ENCODE assay signal across 1 cellular context in genomic region chr19:5292843-5293606, GRCh38.
TF ChIP-seq lines count a peak whose summit lies in the region.

No MANE protein-coding gene starts in this region.

TF ChIP-seq in HepG2, 621 proteins besides CTCF, POLR2A, EP300 and RAD21 (continued from another document):
- no peak for TF ChIP-seq FOSL1 (CRISPR knock-in tag; IDR thresholded peaks at IDR 0.05; ENCODE audit: borderline replicate concordance)
- TF ChIP-seq RBFOX2 (IDR thresholded peaks at IDR 0.05; ENCODE audit: low read depth, low read length): peak; percentile 76
- TF ChIP-seq, protein P1, sequence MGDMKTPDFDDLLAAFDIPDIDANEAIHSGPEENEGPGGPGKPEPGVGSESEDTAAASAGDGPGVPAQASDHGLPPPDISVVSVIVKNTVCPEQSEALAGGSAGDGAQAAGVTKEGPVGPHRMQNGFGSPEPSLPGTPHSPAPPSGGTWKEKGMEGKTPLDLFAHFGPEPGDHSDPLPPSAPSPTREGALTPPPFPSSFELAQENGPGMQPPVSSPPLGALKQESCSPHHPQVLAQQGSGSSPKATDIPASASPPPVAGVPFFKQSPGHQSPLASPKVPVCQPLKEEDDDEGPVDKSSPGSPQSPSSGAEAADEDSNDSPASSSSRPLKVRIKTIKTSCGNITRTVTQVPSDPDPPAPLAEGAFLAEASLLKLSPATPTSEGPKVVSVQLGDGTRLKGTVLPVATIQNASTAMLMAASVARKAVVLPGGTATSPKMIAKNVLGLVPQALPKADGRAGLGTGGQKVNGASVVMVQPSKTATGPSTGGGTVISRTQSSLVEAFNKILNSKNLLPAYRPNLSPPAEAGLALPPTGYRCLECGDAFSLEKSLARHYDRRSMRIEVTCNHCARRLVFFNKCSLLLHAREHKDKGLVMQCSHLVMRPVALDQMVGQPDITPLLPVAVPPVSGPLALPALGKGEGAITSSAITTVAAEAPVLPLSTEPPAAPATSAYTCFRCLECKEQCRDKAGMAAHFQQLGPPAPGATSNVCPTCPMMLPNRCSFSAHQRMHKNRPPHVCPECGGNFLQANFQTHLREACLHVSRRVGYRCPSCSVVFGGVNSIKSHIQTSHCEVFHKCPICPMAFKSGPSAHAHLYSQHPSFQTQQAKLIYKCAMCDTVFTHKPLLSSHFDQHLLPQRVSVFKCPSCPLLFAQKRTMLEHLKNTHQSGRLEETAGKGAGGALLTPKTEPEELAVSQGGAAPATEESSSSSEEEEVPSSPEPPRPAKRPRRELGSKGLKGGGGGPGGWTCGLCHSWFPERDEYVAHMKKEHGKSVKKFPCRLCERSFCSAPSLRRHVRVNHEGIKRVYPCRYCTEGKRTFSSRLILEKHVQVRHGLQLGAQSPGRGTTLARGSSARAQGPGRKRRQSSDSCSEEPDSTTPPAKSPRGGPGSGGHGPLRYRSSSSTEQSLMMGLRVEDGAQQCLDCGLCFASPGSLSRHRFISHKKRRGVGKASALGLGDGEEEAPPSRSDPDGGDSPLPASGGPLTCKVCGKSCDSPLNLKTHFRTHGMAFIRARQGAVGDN (CRISPR knock-in tag; IDR thresholded peaks at IDR 0.05): peak; percentile 48
- TF ChIP-seq UBTF (CRISPR knock-in tag; IDR thresholded peaks at IDR 0.05): peak; percentile 65; the same call in 1 of the 2 replicates
- TF ChIP-seq ZNF777 (CRISPR knock-in tag; IDR thresholded peaks at IDR 0.05): peak; percentile 51; the same call in 1 of the 2 replicates
- TF ChIP-seq PHF8 (CRISPR knock-in tag; IDR thresholded peaks at IDR 0.05): peak; percentile 32; the same call in 1 of the 2 replicates
- peak; percentile 92 for TF ChIP-seq ZFY (CRISPR knock-in tag; IDR thresholded peaks at IDR 0.05)
- 0 out of 2 replicates have a peak, but pooled peaks have one; percentile 15 for TF ChIP-seq HDAC1 (CRISPR knock-in tag; IDR thresholded peaks at IDR 0.05)
- no peak for TF ChIP-seq ZIK1 (CRISPR knock-in tag; IDR thresholded peaks at IDR 0.05; ENCODE audit: borderline replicate concordance, low read depth)
- peak; percentile 91 for TF ChIP-seq ZFX (CRISPR knock-in tag; IDR thresholded peaks at IDR 0.05; ENCODE audit: low read depth)
- TF ChIP-seq ZSCAN20 (CRISPR knock-in tag; IDR thresholded peaks at IDR 0.05; ENCODE audit: borderline replicate concordance): 0 out of 2 replicates have a peak, but pooled peaks have one; percentile 73
- peak in 1 of 2 experiments; percentile 50; a peak in 1 of 4 replicates for TF ChIP-seq HMGXB4 (CRISPR knock-in tag; IDR thresholded peaks at IDR 0.05; ENCODE audit: borderline replicate concordance in 1 of 2, low read depth in 1 of 2)
- TF ChIP-seq ZNF776 (CRISPR knock-in tag; IDR thresholded peaks at IDR 0.05): peak; percentile 22; the same call in 1 of the 2 replicates
- TF ChIP-seq ZNF740 (CRISPR knock-in tag; IDR thresholded peaks at IDR 0.05): 0 out of 2 replicates have a peak, but pooled peaks have one; percentile 71
- no peak for TF ChIP-seq NFYC (CRISPR knock-in tag; IDR thresholded peaks at IDR 0.05)
- TF ChIP-seq SNRNP70 (IDR thresholded peaks at IDR 0.05; ENCODE audit: low read depth, low read length): no peak
- TF ChIP-seq, protein P2, sequence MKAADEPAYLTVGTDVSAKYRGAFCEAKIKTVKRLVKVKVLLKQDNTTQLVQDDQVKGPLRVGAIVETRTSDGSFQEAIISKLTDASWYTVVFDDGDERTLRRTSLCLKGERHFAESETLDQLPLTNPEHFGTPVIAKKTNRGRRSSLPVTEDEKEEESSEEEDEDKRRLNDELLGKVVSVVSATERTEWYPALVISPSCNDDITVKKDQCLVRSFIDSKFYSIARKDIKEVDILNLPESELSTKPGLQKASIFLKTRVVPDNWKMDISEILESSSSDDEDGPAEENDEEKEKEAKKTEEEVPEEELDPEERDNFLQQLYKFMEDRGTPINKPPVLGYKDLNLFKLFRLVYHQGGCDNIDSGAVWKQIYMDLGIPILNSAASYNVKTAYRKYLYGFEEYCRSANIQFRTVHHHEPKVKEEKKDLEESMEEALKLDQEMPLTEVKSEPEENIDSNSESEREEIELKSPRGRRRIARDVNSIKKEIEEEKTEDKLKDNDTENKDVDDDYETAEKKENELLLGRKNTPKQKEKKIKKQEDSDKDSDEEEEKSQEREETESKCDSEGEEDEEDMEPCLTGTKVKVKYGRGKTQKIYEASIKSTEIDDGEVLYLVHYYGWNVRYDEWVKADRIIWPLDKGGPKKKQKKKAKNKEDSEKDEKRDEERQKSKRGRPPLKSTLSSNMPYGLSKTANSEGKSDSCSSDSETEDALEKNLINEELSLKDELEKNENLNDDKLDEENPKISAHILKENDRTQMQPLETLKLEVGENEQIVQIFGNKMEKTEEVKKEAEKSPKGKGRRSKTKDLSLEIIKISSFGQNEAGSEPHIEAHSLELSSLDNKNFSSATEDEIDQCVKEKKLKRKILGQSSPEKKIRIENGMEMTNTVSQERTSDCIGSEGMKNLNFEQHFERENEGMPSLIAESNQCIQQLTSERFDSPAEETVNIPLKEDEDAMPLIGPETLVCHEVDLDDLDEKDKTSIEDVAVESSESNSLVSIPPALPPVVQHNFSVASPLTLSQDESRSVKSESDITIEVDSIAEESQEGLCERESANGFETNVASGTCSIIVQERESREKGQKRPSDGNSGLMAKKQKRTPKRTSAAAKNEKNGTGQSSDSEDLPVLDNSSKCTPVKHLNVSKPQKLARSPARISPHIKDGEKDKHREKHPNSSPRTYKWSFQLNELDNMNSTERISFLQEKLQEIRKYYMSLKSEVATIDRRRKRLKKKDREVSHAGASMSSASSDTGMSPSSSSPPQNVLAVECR (CRISPR knock-in tag; IDR thresholded peaks at IDR 0.05; ENCODE audit: borderline replicate concordance): peak; percentile 42; the same call in 1 of the 2 replicates
